ENCODE assay signal across 1 cellular context in genomic region chr1:161749509-161750407, GRCh38.
TF ChIP-seq lines count a peak whose summit lies in the region.

TSS of gene DUSP12 (plus strand) at chr1:161749786. CDS start at chr1:161749802, 16 bp downstream.

TF ChIP-seq in HEK293, 187 proteins besides CTCF, POLR2A, EP300 and RAD21 (continued from another document and continues in another):
- TF ChIP-seq ZNF398 (tag by site-specific recombination; IDR thresholded peaks at IDR 0.05) (no peak), EGR2 (tag by site-specific recombination; IDR thresholded peaks at IDR 0.05; ENCODE audit: low read depth) (peak; percentile 77; the same call in 1 of the 2 replicates), PRDM6 (tag by site-specific recombination; IDR thresholded peaks at IDR 0.05) (no peak), ZNF248 (tag by site-specific recombination; IDR thresholded peaks at IDR 0.05) (no peak), SP7 (tag by site-specific recombination; IDR thresholded peaks at IDR 0.05) (peak; percentile 80), SP2 (tag by site-specific recombination; IDR thresholded peaks at IDR 0.05) (peak; percentile 92), ZNF16 (tag by site-specific recombination; IDR thresholded peaks at IDR 0.05; ENCODE audit: low read depth) (no peak), ZNF626 (tag by site-specific recombination; IDR thresholded peaks at IDR 0.05) (no peak), PRDM1 (tag by site-specific recombination; IDR thresholded peaks at IDR 0.05) (no peak), ZNF174 (tag by site-specific recombination; IDR thresholded peaks at IDR 0.05) (no peak), ZBTB1 (tag by site-specific recombination; IDR thresholded peaks at IDR 0.05) (no peak), ZNF791 (tag by site-specific recombination; IDR thresholded peaks at IDR 0.05) (no peak), ZNF391 (tag by site-specific recombination; IDR thresholded peaks at IDR 0.05; ENCODE audit: borderline replicate concordance, low read depth) (peak; percentile 72; the same call in 1 of the 2 replicates), KLF17 (tag by site-specific recombination; IDR thresholded peaks at IDR 0.05) (peak; percentile 63), ZNF114 (tag by site-specific recombination; IDR thresholded peaks at IDR 0.05) (no peak), ZNF830 (tag by site-specific recombination; IDR thresholded peaks at IDR 0.05; ENCODE audit: low read depth) (no peak), ZNF426 (tag by site-specific recombination; IDR thresholded peaks at IDR 0.05) (no peak), ZNF670 (tag by site-specific recombination; IDR thresholded peaks at IDR 0.05; ENCODE audit: low read depth) (no peak), ZBTB8A (tag by site-specific recombination; IDR thresholded peaks at IDR 0.05) (peak; percentile 50), SCRT1 (tag by site-specific recombination; IDR thresholded peaks at IDR 0.05; ENCODE audit: borderline replicate concordance) (no peak), ZXDB (tag by site-specific recombination; IDR thresholded peaks at IDR 0.05) (peak; percentile 85), KLF9 (tag by site-specific recombination; IDR thresholded peaks at IDR 0.05; ENCODE audit: low read depth) (peak; percentile 73), ZNF501 (tag by site-specific recombination; IDR thresholded peaks at IDR 0.05) (peak; percentile 99), ZNF544 (tag by site-specific recombination; IDR thresholded peaks at IDR 0.05) (no peak), ZNF214 (tag by site-specific recombination; IDR thresholded peaks at IDR 0.05; ENCODE audit: borderline replicate concordance) (no peak), ZNF623 (tag by site-specific recombination; IDR thresholded peaks at IDR 0.05) (no peak), SALL2 (tag by site-specific recombination; IDR thresholded peaks at IDR 0.05; ENCODE audit: borderline replicate concordance) (no peak), KLF7 (tag by site-specific recombination; IDR thresholded peaks at IDR 0.05; ENCODE audit: borderline replicate concordance) (0 out of 2 replicates have a peak, but pooled peaks have one; percentile 65), ZNF335 (tag by site-specific recombination; conservative IDR thresholded peaks at IDR 0.05) (peak; percentile 95), ZNF2 (tag by site-specific recombination; IDR thresholded peaks at IDR 0.05) (peak; percentile 89; the same call in 1 of the 2 replicates), ZNF354C (tag by site-specific recombination; IDR thresholded peaks at IDR 0.05; ENCODE audit: borderline replicate concordance, low read depth) (no peak), ZNF184 (tag by site-specific recombination; IDR thresholded peaks at IDR 0.05) (0 out of 2 replicates have a peak, but pooled peaks have one; percentile 19), WT1 (tag by site-specific recombination; IDR thresholded peaks at IDR 0.05) (no peak; the same call in 1 of the 2 replicates), ZNF837 (tag by site-specific recombination; IDR thresholded peaks at IDR 0.05) (no peak), ZNF302 (tag by site-specific recombination; IDR thresholded peaks at IDR 0.05; ENCODE audit: low read depth) (no peak), ZNF785 (tag by site-specific recombination; IDR thresholded peaks at IDR 0.05) (0 out of 2 replicates have a peak, but pooled peaks have one; percentile 67)
- TF ChIP-seq, protein P1, sequence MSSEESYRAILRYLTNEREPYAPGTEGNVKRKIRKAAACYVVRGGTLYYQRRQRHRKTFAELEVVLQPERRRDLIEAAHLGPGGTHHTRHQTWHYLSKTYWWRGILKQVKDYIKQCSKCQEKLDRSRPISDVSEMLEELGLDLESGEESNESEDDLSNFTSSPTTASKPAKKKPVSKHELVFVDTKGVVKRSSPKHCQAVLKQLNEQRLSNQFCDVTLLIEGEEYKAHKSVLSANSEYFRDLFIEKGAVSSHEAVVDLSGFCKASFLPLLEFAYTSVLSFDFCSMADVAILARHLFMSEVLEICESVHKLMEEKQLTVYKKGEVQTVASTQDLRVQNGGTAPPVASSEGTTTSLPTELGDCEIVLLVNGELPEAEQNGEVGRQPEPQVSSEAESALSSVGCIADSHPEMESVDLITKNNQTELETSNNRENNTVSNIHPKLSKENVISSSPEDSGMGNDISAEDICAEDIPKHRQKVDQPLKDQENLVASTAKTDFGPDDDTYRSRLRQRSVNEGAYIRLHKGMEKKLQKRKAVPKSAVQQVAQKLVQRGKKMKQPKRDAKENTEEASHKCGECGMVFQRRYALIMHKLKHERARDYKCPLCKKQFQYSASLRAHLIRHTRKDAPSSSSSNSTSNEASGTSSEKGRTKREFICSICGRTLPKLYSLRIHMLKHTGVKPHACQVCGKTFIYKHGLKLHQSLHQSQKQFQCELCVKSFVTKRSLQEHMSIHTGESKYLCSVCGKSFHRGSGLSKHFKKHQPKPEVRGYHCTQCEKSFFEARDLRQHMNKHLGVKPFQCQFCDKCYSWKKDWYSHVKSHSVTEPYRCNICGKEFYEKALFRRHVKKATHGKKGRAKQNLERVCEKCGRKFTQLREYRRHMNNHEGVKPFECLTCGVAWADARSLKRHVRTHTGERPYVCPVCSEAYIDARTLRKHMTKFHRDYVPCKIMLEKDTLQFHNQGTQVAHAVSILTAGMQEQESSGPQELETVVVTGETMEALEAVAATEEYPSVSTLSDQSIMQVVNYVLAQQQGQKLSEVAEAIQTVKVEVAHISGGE (tag by site-specific recombination; conservative IDR thresholded peaks at IDR 0.05; ENCODE audit: low read depth): peak; percentile 84
- TF ChIP-seq, protein P2, sequence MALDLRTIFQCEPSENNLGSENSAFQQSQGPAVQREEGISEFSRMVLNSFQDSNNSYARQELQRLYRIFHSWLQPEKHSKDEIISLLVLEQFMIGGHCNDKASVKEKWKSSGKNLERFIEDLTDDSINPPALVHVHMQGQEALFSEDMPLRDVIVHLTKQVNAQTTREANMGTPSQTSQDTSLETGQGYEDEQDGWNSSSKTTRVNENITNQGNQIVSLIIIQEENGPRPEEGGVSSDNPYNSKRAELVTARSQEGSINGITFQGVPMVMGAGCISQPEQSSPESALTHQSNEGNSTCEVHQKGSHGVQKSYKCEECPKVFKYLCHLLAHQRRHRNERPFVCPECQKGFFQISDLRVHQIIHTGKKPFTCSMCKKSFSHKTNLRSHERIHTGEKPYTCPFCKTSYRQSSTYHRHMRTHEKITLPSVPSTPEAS (tag by site-specific recombination; IDR thresholded peaks at IDR 0.05): peak; percentile 51
- TF ChIP-seq, protein P3, sequence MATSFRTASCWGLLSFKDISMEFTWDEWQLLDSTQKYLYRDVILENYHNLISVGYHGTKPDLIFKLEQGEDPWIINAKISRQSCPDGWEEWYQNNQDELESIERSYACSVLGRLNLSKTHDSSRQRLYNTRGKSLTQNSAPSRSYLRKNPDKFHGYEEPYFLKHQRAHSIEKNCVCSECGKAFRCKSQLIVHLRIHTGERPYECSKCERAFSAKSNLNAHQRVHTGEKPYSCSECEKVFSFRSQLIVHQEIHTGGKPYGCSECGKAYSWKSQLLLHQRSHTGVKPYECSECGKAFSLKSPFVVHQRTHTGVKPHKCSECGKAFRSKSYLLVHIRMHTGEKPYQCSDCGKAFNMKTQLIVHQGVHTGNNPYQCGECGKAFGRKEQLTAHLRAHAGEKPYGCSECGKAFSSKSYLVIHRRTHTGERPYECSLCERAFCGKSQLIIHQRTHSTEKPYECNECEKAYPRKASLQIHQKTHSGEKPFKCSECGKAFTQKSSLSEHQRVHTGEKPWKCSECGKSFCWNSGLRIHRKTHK (tag by site-specific recombination; IDR thresholded peaks at IDR 0.05): no peak
- TF ChIP-seq, protein P4, sequence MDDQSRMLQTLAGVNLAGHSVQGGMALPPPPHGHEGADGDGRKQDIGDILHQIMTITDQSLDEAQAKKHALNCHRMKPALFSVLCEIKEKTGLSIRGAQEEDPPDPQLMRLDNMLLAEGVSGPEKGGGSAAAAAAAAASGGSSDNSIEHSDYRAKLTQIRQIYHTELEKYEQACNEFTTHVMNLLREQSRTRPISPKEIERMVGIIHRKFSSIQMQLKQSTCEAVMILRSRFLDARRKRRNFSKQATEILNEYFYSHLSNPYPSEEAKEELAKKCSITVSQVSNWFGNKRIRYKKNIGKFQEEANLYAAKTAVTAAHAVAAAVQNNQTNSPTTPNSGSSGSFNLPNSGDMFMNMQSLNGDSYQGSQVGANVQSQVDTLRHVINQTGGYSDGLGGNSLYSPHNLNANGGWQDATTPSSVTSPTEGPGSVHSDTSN (CRISPR knock-in tag; IDR thresholded peaks at IDR 0.05): no peak
- TF ChIP-seq, protein P5, sequence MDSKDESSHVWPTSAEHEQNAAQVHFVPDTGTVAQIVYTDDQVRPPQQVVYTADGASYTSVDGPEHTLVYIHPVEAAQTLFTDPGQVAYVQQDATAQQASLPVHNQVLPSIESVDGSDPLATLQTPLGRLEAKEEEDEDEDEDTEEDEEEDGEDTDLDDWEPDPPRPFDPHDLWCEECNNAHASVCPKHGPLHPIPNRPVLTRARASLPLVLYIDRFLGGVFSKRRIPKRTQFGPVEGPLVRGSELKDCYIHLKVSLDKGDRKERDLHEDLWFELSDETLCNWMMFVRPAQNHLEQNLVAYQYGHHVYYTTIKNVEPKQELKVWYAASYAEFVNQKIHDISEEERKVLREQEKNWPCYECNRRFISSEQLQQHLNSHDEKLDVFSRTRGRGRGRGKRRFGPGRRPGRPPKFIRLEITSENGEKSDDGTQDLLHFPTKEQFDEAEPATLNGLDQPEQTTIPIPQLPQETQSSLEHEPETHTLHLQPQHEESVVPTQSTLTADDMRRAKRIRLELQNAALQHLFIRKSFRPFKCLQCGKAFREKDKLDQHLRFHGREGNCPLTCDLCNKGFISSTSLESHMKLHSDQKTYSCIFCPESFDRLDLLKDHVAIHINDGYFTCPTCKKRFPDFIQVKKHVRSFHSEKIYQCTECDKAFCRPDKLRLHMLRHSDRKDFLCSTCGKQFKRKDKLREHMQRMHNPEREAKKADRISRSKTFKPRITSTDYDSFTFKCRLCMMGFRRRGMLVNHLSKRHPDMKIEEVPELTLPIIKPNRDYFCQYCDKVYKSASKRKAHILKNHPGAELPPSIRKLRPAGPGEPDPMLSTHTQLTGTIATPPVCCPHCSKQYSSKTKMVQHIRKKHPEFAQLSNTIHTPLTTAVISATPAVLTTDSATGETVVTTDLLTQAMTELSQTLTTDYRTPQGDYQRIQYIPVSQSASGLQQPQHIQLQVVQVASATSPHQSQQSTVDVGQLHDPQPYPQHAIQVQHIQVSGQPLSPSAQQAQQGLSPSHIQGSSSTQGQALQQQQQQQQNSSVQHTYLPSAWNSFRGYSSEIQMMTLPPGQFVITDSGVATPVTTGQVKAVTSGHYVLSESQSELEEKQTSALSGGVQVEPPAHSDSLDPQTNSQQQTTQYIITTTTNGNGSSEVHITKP (tag by site-specific recombination; IDR thresholded peaks at IDR 0.05): peak; percentile 47
- TF ChIP-seq, protein P6, sequence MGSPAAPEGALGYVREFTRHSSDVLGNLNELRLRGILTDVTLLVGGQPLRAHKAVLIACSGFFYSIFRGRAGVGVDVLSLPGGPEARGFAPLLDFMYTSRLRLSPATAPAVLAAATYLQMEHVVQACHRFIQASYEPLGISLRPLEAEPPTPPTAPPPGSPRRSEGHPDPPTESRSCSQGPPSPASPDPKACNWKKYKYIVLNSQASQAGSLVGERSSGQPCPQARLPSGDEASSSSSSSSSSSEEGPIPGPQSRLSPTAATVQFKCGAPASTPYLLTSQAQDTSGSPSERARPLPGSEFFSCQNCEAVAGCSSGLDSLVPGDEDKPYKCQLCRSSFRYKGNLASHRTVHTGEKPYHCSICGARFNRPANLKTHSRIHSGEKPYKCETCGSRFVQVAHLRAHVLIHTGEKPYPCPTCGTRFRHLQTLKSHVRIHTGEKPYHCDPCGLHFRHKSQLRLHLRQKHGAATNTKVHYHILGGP (tag by site-specific recombination; IDR thresholded peaks at IDR 0.05): no peak
- TF ChIP-seq, protein P7, sequence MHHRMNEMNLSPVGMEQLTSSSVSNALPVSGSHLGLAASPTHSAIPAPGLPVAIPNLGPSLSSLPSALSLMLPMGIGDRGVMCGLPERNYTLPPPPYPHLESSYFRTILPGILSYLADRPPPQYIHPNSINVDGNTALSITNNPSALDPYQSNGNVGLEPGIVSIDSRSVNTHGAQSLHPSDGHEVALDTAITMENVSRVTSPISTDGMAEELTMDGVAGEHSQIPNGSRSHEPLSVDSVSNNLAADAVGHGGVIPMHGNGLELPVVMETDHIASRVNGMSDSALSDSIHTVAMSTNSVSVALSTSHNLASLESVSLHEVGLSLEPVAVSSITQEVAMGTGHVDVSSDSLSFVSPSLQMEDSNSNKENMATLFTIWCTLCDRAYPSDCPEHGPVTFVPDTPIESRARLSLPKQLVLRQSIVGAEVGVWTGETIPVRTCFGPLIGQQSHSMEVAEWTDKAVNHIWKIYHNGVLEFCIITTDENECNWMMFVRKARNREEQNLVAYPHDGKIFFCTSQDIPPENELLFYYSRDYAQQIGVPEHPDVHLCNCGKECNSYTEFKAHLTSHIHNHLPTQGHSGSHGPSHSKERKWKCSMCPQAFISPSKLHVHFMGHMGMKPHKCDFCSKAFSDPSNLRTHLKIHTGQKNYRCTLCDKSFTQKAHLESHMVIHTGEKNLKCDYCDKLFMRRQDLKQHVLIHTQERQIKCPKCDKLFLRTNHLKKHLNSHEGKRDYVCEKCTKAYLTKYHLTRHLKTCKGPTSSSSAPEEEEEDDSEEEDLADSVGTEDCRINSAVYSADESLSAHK (tag by site-specific recombination; IDR thresholded peaks at IDR 0.05): no peak
